In the genomic region with DNA sequence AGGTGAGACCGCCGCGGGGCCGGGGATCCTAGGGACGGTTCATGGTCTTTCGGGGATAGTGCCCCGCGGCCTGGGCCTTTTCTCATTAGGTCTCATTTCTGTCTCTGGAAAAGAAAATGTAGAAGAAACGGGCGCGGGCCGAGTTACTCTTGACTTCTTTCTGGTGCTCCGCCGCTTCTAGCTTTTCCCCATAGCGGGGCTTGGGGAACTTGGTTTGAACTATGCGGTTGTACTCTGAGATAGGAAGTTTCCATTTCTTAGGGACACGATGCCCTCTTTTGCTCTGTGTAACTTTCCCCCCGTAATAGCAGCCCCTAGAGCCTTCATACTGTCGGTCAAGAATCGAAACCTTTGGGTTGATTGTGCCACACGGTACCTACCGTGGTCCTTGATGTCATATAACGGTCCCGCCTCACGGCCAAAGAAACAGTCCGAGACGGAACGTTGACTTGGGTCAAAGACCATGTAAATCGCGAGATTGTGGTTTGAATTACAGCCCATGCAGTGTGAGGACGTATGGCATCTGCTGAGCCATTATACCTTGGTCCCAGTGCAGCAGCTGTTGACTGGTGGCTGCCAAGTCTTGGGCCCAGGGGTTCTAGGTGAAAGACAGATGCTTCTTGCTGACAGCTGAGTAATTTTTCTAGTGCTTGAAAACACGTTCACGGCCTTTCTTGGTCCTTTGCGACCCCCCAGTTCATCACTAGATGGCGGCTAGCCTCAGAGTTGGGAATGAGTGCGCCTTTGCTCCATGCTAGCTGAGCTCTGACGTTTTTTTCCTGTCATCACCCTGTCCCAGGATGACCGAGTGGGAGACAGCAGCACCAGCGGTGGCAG, we compare ENCODE assay signal across 8 cellular contexts. TPM values are rescaled to one million over a fixed set of nuclear protein-coding genes. Genes with fewer than 3 reads are reported as not detected.
A peak's percentile ranks its signal among the peaks of the same experiment; 100 is the strongest.
DNase-seq lines count a peak whose midpoint lies in the region; ATAC-seq, FAIRE-seq and TF ChIP-seq lines count a peak whose summit lies in the region.

No MANE protein-coding gene starts in this region.

- ATAC-seq in lung (ENCODE audit: insufficient read depth, low FRiP score) (no peak), aorta (ENCODE audit: low FRiP score) (no peak), GM19397 (IDR thresholded peaks at IDR 0.05; ENCODE audit: unreplicated experiment) (no peak)

- H3K4me1 Mint-ChIP-seq in astrocyte (ENCODE audit: low read depth, unreplicated experiment), result peaks cover 20% of the 10 kb centered on the region

- no peaks in the 10 kb centered on the region for H3K9me3 Mint-ChIP-seq in astrocyte (ENCODE audit: unreplicated experiment)

- H4K20me1 ChIP-seq in astrocyte (ENCODE audit: insufficient read depth, low read length), result peaks cover 50% of the 10 kb centered on the region

- peak overlapping the region; percentile 99 for H3K4me3 Mint-ChIP-seq in astrocyte (ENCODE audit: unreplicated experiment)

- peak overlapping the region; percentile 100 for H3K27ac Mint-ChIP-seq in astrocyte (ENCODE audit: unreplicated experiment)

- H3K36me3 ChIP-seq in BJ (ENCODE audit: control insufficient read depth, insufficient read depth, low read length), result peaks cover 5% of the 10 kb centered on the region
- H3K36me3 ChIP-seq in astrocyte (ENCODE audit: insufficient read depth, low read length), result peaks cover 19% of the 10 kb centered on the region
- H3K36me3 ChIP-seq in lung (ENCODE audit: control insufficient read depth in 2 of 2, insufficient read depth in 2 of 2, low read length in 2 of 2), result peaks cover 5 to 6% of the 10 kb centered on the region in 2 donors
- no peaks in the 10 kb centered on the region for H3K36me3 ChIP-seq in aorta (ENCODE audit: control insufficient read depth in 1 of 2, insufficient read depth in 2 of 2, low read length in 1 of 2)

- no peak for DNase-seq in BJ (ENCODE audit: low read depth)
- DNase-seq in HK-2 (ENCODE audit: unreplicated experiment), result peak; percentile 22
- DNase-seq in astrocyte (ENCODE audit: low read depth), result no peak
- DNase-seq in lung (ENCODE audit: low spot score), result no peak
- DNase-seq in aorta, result no peak
- no peak for DNase-seq in NCI-H2029 treated with DMSO at 0.1 percent for 48 hours (lab: John Stamatoyannopoulos, UW)
- DNase-seq in NCI-H1105 (lab: John Stamatoyannopoulos, UW), result no peak

- H3K27me3 Mint-ChIP-seq in astrocyte (ENCODE audit: low read depth, unreplicated experiment), result no peaks in the 10 kb centered on the region

- peak overlapping the region; percentile 95 for H3K4me2 ChIP-seq in astrocyte (ENCODE audit: low read length)

- H3K4me3 ChIP-seq in BJ (ENCODE audit: low read depth, low read length), result peak overlapping the region; percentile 62
- H3K4me3 ChIP-seq in astrocyte (ENCODE audit: insufficient read depth, low read depth, low read length), result peak overlapping the region; percentile 93
- peak overlapping the region; percentile 77 for H3K4me3 ChIP-seq in lung
- H3K4me3 ChIP-seq in aorta (ENCODE audit: low read length in 2 of 2), result peak overlapping the region; percentile 87 to 90

- H3K4me1 ChIP-seq in astrocyte (ENCODE audit: insufficient read depth, low read length), result peaks cover 17% of the 10 kb centered on the region
- peaks cover 0 to 16% of the 10 kb centered on the region in 2 donors for H3K4me1 ChIP-seq in lung (ENCODE audit: control insufficient read depth in 2 of 2, insufficient read depth in 2 of 2, low read length in 2 of 2)
- H3K4me1 ChIP-seq in aorta (ENCODE audit: control insufficient read depth in 1 of 2, insufficient read depth in 2 of 2, low read length in 2 of 2), result no peaks in the 10 kb centered on the region

- no peak for FAIRE-seq in astrocyte (lab: Jason Lieb, UNC)

- CTCF ChIA-PET in BJ (lab: Yijun Ruan, JAX), result no interaction called here

- 8 to 9% methylated on average over 39 of the region's 39 CpGs for WGBS in lung, 2 donors
- 8 to 9% methylated on average over 39 of the region's 39 CpGs for WGBS in aorta, 2 donors

- H3K79me2 ChIP-seq in astrocyte (ENCODE audit: insufficient read depth, low read length), result peaks cover 62% of the 10 kb centered on the region

- POLR2A ChIA-PET in BJ (lab: Charles Lee), result no interaction called here

- peak overlapping the region; percentile 90 for H3K9ac ChIP-seq in astrocyte (ENCODE audit: low read length)

- peaks cover 13% of the 10 kb centered on the region for H3K36me3 Mint-ChIP-seq in astrocyte (ENCODE audit: low read depth, unreplicated experiment)

- H3K9me3 ChIP-seq in astrocyte (ENCODE audit: insufficient read depth, low read depth, low read length), result no peaks in the 10 kb centered on the region
- H3K9me3 ChIP-seq in lung (ENCODE audit: control insufficient read depth in 2 of 2, insufficient read depth in 1 of 2, low read length in 1 of 2), result no peaks in the 10 kb centered on the region
- H3K9me3 ChIP-seq in aorta (ENCODE audit: control insufficient read depth, low read length), result no peaks in the 10 kb centered on the region

- TF ChIP-seq CTCF in BJ (IDR thresholded peaks at IDR 0.05; ENCODE audit: insufficient read depth, low read depth, low read length), result no peak
- TF ChIP-seq CTCF in astrocyte (IDR thresholded peaks at IDR 0.05; ENCODE audit: insufficient read depth, low read depth, low read length), result no peak
- TF ChIP-seq CTCF in lung (IDR thresholded peaks at IDR 0.05; ENCODE audit: control extremely low read depth, extremely low read depth), result no peak

- intact Hi-C loops in aorta (cut with DNase I), result no loop called here

- H3K27ac ChIP-seq in astrocyte (ENCODE audit: low read depth, low read length), result peak overlapping the region; percentile 63
- H3K27ac ChIP-seq in lung (ENCODE audit: low read depth in 1 of 2, low read length in 1 of 2), result peak overlapping the region; percentile 64 to 82
- no peak overlapping the region for H3K27ac ChIP-seq in aorta (ENCODE audit: low read depth in 1 of 2, low read length in 2 of 2)

- H3K27me3 ChIP-seq in BJ (ENCODE audit: control insufficient read depth, insufficient read depth, low read length) (no peaks in the 10 kb centered on the region), astrocyte (ENCODE audit: insufficient read depth, low read length) (no peaks in the 10 kb centered on the region), lung (ENCODE audit: control insufficient read depth, insufficient read depth) (no peaks in the 10 kb centered on the region), aorta (ENCODE audit: control insufficient read depth in 1 of 2, insufficient read depth in 2 of 2, low read length in 1 of 2) (no peaks in the 10 kb centered on the region)

- no peak overlapping the region for H2AFZ ChIP-seq in astrocyte (ENCODE audit: low read depth, low read length)

RNA-seq across cellular contexts. Expression of a gene that starts 0.5 kb away (rescaled TPM):
- 2,500 and 3,326 TPM in 2 replicates for polyA plus RNA-seq in BJ (2011; rRNA removed)
- 895 and 1,382 TPM in 2 replicates for polyA minus RNA-seq in BJ (2011; rRNA and poly(A)+ RNA removed)
- 793 and 891 TPM in 2 replicates for total RNA-seq in astrocyte
- 1,000 to 10,000 TPM in 1 of 2 donors, 100 to 1,000 TPM in 1; 927 to 1,036 TPM for total RNA-seq in lung
- 1,000 to 10,000 TPM; 1,145 to 1,802 TPM for polyA plus RNA-seq in lung
- 100 to 1,000 TPM; 609 to 674 TPM for total RNA-seq in aorta
- polyA plus RNA-seq in aorta, result 1,000 to 10,000 TPM; 1,453 to 1,636 TPM

RNA-seq across cellular contexts. Expression of a gene that starts 6.7 kb away (rescaled TPM):
- polyA plus RNA-seq in BJ (2011; rRNA removed) (0.47 and 0.82 TPM in 2 replicates), lung (1 to 10 TPM; 1.7 to 2.9 TPM), aorta (1 to 10 TPM in 1 of 2 donors, under 1 TPM in 1; 0.75 to 1.2 TPM)
- 0.38 and 0.41 TPM in 2 replicates for polyA minus RNA-seq in BJ (2011; rRNA and poly(A)+ RNA removed)
- total RNA-seq in astrocyte (2.4 and 2.9 TPM in 2 replicates), lung (1 to 10 TPM; 2.5 to 3.2 TPM), aorta (1 to 10 TPM in 1 of 2 donors, under 1 TPM in 1; 0.65 to 1.8 TPM)

RNA-seq across cellular contexts. Expression of a gene that starts 7.9 kb away (rescaled TPM):
- not detected in 2 replicates for polyA plus RNA-seq in BJ (2011; rRNA removed)
- not detected in 2 replicates for polyA minus RNA-seq in BJ (2011; rRNA and poly(A)+ RNA removed)
- 0.36 and 0.41 TPM in 2 replicates for total RNA-seq in astrocyte
- total RNA-seq in lung, result 1 to 10 TPM in 1 of 2 donors, under 1 TPM in 1; 0.26 to 1.5 TPM
- under 1 TPM in 1 of 2 donors, not detected in 1; 0.14 TPM for polyA plus RNA-seq in lung
- not detected for total RNA-seq in aorta
- polyA plus RNA-seq in aorta, result not detected

RNA-seq across cellular contexts. Expression of a gene that starts 20.9 kb away (rescaled TPM):
- polyA plus RNA-seq in BJ (2011; rRNA removed), result 8.9 and 10.0 TPM in 2 replicates
- 6.6 and 7.8 TPM in 2 replicates for polyA minus RNA-seq in BJ (2011; rRNA and poly(A)+ RNA removed)
- 11.7 and 12.7 TPM in 2 replicates for total RNA-seq in astrocyte
- 10 to 100 TPM; 14.4 to 16.9 TPM for total RNA-seq in lung
- 10 to 100 TPM in 1 of 2 donors, 1 to 10 TPM in 1; 6.0 to 13.1 TPM for polyA plus RNA-seq in lung
- total RNA-seq in aorta, result 10 to 100 TPM; 11.8 to 13.4 TPM
- polyA plus RNA-seq in aorta, result 10 to 100 TPM in 1 of 2 donors, under 1 TPM in 1; 0.75 to 10.3 TPM

RNA-seq across cellular contexts. Expression of a gene that starts 25.0 kb away (rescaled TPM):
- 0.20 TPM in 2 replicates for polyA plus RNA-seq in BJ (2011; rRNA removed)
- polyA minus RNA-seq in BJ (2011; rRNA and poly(A)+ RNA removed), result 0.10 and 0.33 TPM in 2 replicates
- total RNA-seq in astrocyte, result 0.43 and 0.55 TPM in 2 replicates
- total RNA-seq in lung, result 1 to 10 TPM; 3.5 to 3.8 TPM
- polyA plus RNA-seq in lung, result 1 to 10 TPM in 1 of 2 donors, under 1 TPM in 1; 0.97 to 1.3 TPM
- total RNA-seq in aorta, result under 1 TPM; 0.32 to 0.87 TPM
- under 1 TPM in 1 of 2 donors, not detected in 1; 0.79 TPM for polyA plus RNA-seq in aorta

Comparison
In these comparisons a context has a peak if more than half of its experiments do, and no peak if none do; other contexts are left out.
1. H3K27ac ChIP-seq: peak in astrocyte (single experiment) and lung (2 of 2); none in aorta (0 of 2).
2. Peak in every context shown above with its lines, with median percentiles within 50 percentile points of each other: H3K4me3 ChIP-seq.